In the genomic region with DNA sequence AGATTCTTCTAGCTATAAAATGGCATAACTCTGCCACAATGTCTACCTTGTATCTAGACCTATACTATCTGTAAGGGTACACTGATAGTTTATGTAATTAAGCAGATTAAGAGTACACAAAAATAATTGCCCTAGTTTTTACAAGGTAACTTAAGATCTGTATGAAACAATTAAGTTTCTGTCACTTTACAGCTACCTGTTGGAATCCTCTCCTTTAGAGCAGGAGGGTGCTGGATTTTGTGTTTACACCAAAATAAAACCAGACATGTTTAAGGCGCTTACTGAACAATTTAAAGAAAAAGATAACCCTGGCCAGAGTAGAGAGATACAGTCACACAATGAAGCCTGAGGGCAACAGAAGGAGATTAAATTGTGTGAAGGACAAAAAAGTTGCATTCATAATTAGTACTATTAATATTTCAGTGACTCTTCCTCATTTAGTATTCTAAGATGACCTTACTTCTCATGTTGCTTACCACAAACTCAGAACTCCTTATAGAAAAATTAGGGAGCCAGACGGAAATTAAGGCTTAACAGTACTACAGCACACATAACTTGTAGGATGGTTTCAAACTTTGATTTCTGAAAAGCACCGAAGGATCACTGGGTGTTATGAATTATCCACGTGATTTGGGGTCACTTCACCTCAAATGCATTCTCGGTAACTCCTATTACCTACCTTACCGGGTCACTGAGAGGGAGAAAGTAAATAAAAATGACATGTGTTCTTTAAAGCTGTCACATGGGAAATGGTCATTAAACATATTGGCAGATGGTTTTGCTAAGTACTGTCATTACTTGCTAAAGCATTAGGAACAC, we compare ENCODE assay signal across 8 cellular contexts. TPM values are rescaled to one million over a fixed set of nuclear protein-coding genes. Genes with fewer than 3 reads are reported as not detected.
DNase-seq lines count a peak whose midpoint lies in the region; ATAC-seq, FAIRE-seq and TF ChIP-seq lines count a peak whose summit lies in the region.

No MANE protein-coding gene starts in this region.

- H2BK120ac ChIP-seq in mesenchymal stem cell (ENCODE audit: low read depth, low read length) = no peak overlapping the region

- H2AFZ ChIP-seq in GM12878 (ENCODE audit: control insufficient read depth, low read depth, low read length) = peak overlapping the region; percentile 78
- H2AFZ ChIP-seq in mesenchymal stem cell (ENCODE audit: low read depth, low read length) = no peak overlapping the region

- H3K18ac ChIP-seq in mesenchymal stem cell (ENCODE audit: low read depth in 1 of 2, low read length in 2 of 2) = peak overlapping the region in 1 of 2 experiments; percentile 72

- no peaks in the 10 kb centered on the region for H3K9me3 Mint-ChIP-seq in CD4-positive, alpha-beta memory T cell

- H3K27me3 Mint-ChIP-seq in CD4-positive, alpha-beta memory T cell = no peaks in the 10 kb centered on the region

- H4K8ac ChIP-seq in mesenchymal stem cell (ENCODE audit: low read length) = no peak overlapping the region

- peak; percentile 56 to 64; a peak in 2 of 4 replicates for TF ChIP-seq EP300 in GM12878 (IDR thresholded peaks at IDR 0.05; ENCODE audit: borderline replicate concordance in 1 of 2, control insufficient read depth in 1 of 2, low read depth in 2 of 2, low read length in 2 of 2)

- CTCF ChIA-PET in CD4-positive, alpha-beta memory T cell (lab: Charles Lee; ENCODE audit: partially characterized antibody) = interaction anchor here (0.7 to 1.8 kb wide), 4 partner anchors 66 to 400 kb away, joined by 3 to 5 read pairs (median 4); no protein-coding TSS in a partner anchor
- CTCF ChIA-PET in GM12878 (lab: Yijun Ruan, JAX) = interaction anchor here (1.0 to 2.0 kb wide), 8 partner anchors 14 to 152 kb away, joined by 3 to 7 read pairs (median 4); no protein-coding TSS in a partner anchor

- TSS peak; percentile 74 for BruUV-seq in GM12878 (replicated peaks; lab: Mats Ljungman, UMichigan)

- H2BK5ac ChIP-seq in mesenchymal stem cell (ENCODE audit: low read depth, low read length, poor library complexity, severe bottlenecking) = no peak overlapping the region

- H3K27ac Mint-ChIP-seq in CD4-positive, alpha-beta memory T cell = peak overlapping the region; percentile 96 to 100 (median 99)

- H3K14ac ChIP-seq in mesenchymal stem cell (ENCODE audit: low read length in 2 of 2) = no peak overlapping the region

- no peaks in the 10 kb centered on the region for H3K9me3 ChIP-seq in CD4-positive, alpha-beta memory T cell (ENCODE audit: control insufficient read depth in 1 of 2, low read length in 2 of 2)
- H3K9me3 ChIP-seq in GM12878 (replicated peaks; ENCODE audit: control insufficient read depth, insufficient read depth, low read length) (no peaks in the 10 kb centered on the region), mesenchymal stem cell (ENCODE audit: control insufficient read depth, low read length) (no peaks in the 10 kb centered on the region)

- intact Hi-C loops in CD4-positive, alpha-beta memory T cell (cut with micrococcal nuclease) = loop anchor here (1.0 to 5.0 kb wide), 8 partner anchors 24 to 394 kb away; partner anchors contain the start of gene MCM6
- intact Hi-C loops in GM12878 (cut with micrococcal nuclease; ENCODE audit: unreplicated experiment) = loop anchor here (1.0 to 5.0 kb wide), 8 partner anchors 35 to 398 kb away; no protein-coding TSS in a partner anchor

- no peaks in the 10 kb centered on the region; the same call in 1 of the 2 replicates for H4K20me1 ChIP-seq in GM12878 (ENCODE audit: control insufficient read depth, insufficient read depth)

- no peak for DNase-seq in CD4-positive, alpha-beta memory T cell
- peak; percentile 54 for DNase-seq in GM20000 (ENCODE audit: low spot score)
- DNase-seq in GM12878 (ENCODE audit: low read depth, low spot score) = peak; percentile 84
- DNase-seq in mesenchymal stem cell = no peak
- DNase-seq in NCI-H524 treated with DMSO at 0.1 percent for 48 hours (lab: John Stamatoyannopoulos, UW) = no peak
- no peak for DNase-seq in SHP77 (lab: John Stamatoyannopoulos, UW)
- DNase-seq in frontal cortex (ENCODE audit: low spot score in 2 of 2) = no peak

- peaks cover 41% of the 10 kb centered on the region for H3K4me1 ChIP-seq in CD4-positive, alpha-beta memory T cell (ENCODE audit: insufficient read depth, low read length)
- H3K4me1 ChIP-seq in GM12878 (ENCODE audit: control insufficient read depth, insufficient read depth, low read length) (peaks cover 12% of the 10 kb centered on the region), mesenchymal stem cell (ENCODE audit: control insufficient read depth, insufficient read depth, low read depth, low read length) (peaks cover 3% of the 10 kb centered on the region)

- FAIRE-seq in GM12878 (lab: Jason Lieb, UNC) (no peak), frontal cortex (lab: Jason Lieb, UNC) (no peak)

- H3K27ac ChIP-seq in CD4-positive, alpha-beta memory T cell (ENCODE audit: low read depth, low read length) = peak overlapping the region; percentile 99
- H3K27ac ChIP-seq in GM12878 (ENCODE audit: control insufficient read depth, insufficient read depth) = peak overlapping the region; percentile 95
- no peak overlapping the region for H3K27ac ChIP-seq in mesenchymal stem cell (ENCODE audit: low read length, poor library complexity, severe bottlenecking)

- H3K36me3 Mint-ChIP-seq in CD4-positive, alpha-beta memory T cell = peaks cover 17 to 37% of the 10 kb centered on the region in 2 donors

- H3K36me3 ChIP-seq in CD4-positive, alpha-beta memory T cell (ENCODE audit: insufficient read depth, low read length) = peaks cover 8% of the 10 kb centered on the region
- H3K36me3 ChIP-seq in GM12878 (ENCODE audit: control insufficient read depth in 2 of 2, insufficient read depth in 2 of 2, low read length in 1 of 2) = peaks cover 0 to 9% of the 10 kb centered on the region in 2 experiments; a peak in 2 of 4 replicates
- peaks cover 4 to 36% of the 10 kb centered on the region in 2 experiments for H3K36me3 ChIP-seq in mesenchymal stem cell (ENCODE audit: control insufficient read depth in 1 of 2, insufficient read depth in 2 of 2, low read depth in 1 of 2, low read length in 2 of 2)

- no peak overlapping the region for H3K23ac ChIP-seq in mesenchymal stem cell (ENCODE audit: low read length in 2 of 2)

- no peaks in the 10 kb centered on the region for H3K27me3 ChIP-seq in CD4-positive, alpha-beta memory T cell (ENCODE audit: insufficient read depth, low read length)
- H3K27me3 ChIP-seq in GM12878 (replicated peaks in 1 of 2; ENCODE audit: control insufficient read depth in 2 of 2, insufficient read depth in 2 of 2, low read length in 1 of 2) (no peaks in the 10 kb centered on the region), mesenchymal stem cell (ENCODE audit: control insufficient read depth in 1 of 2, insufficient read depth in 1 of 2, low read length in 2 of 2) (no peaks in the 10 kb centered on the region)

- no peak for TF ChIP-seq POLR2A in GM12878 (IDR thresholded peaks at IDR 0.05; ENCODE audit: low read depth, low read length)

- WGBS in GM12878 (ENCODE audit: insufficient coverage, insufficient replicate concordance, low lambda C conversion rate, missing lambda C conversion rate) = 3% methylated on average over 6 of the region's 6 CpGs
- WGBS in mesenchymal stem cell = 0% methylated on average over 2 of the region's 6 CpGs

- no peak overlapping the region for H4K91ac ChIP-seq in mesenchymal stem cell (ENCODE audit: low read length)

- H3K9ac ChIP-seq in GM12878 (ENCODE audit: control insufficient read depth, insufficient read depth, low read length) (peak overlapping the region; percentile 98), mesenchymal stem cell (ENCODE audit: low read length) (peak overlapping the region; percentile 99)

- no peak overlapping the region for H2BK12ac ChIP-seq in mesenchymal stem cell (ENCODE audit: low read length in 2 of 2)

- ATAC-seq in HG03575 (IDR thresholded peaks at IDR 0.05; ENCODE audit: extremely low read depth, insufficient number of reproducible peaks, low FRiP score, unreplicated experiment) = peak; percentile 29
- peak; percentile 49 for ATAC-seq in GM12878

- no peak overlapping the region for H3K4ac ChIP-seq in mesenchymal stem cell (ENCODE audit: low read depth in 1 of 2, low read length in 2 of 2)

- POLR2A ChIA-PET in CD4-positive, alpha-beta memory T cell (lab: Charles Lee; ENCODE audit: partially characterized antibody) = interaction anchor here (0.7 to 3.5 kb wide), 15 partner anchors 8 to 343 kb away, joined by 3 to 29 read pairs (median 5); no protein-coding TSS in a partner anchor
- POLR2A ChIA-PET in GM12878 (lab: Charles Lee) = interaction anchor here (0.9 to 8.9 kb wide), 14 partner anchors 21 to 453 kb away, joined by 3 to 68 read pairs (median 4); partner anchors contain the start of genes R3HDM1 and ZRANB3

- in situ Hi-C loops in GM12878 (cut with MboI) = no loop called here

- no peak for TF ChIP-seq RAD21 in GM12878 (IDR thresholded peaks at IDR 0.05; ENCODE audit: insufficient read depth, low read depth, low read length)

- no peak overlapping the region for H2BK15ac ChIP-seq in mesenchymal stem cell (ENCODE audit: low read depth, poor library complexity, severe bottlenecking)

- SMC1A ChIA-PET in GM12878 (lab: Charles Lee; ENCODE audit: uncharacterized antibody, unreplicated experiment) = interaction anchor here (0.8 to 15.2 kb wide), 27 partner anchors 11 to 400 kb away, joined by 3 to 153 read pairs (median 6); no protein-coding TSS in a partner anchor

- no peak for TF ChIP-seq CTCF in GM20000 (IDR thresholded peaks at IDR 0.05; ENCODE audit: extremely low read depth, missing control alignments)
- no peak for TF ChIP-seq CTCF in GM12878 (IDR thresholded peaks at IDR 0.05 in 2 of 3, conservative IDR thresholded peaks at IDR 0.05 in 1 of 3; ENCODE audit: control insufficient read depth in 2 of 3, extremely low read depth in 1 of 3, insufficient read depth in 1 of 3, low read depth in 3 of 3, low read length in 3 of 3)

- H3K4me2 ChIP-seq in GM12878 (ENCODE audit: control insufficient read depth, insufficient read depth) = peak overlapping the region; percentile 55
- H3K4me2 ChIP-seq in mesenchymal stem cell (ENCODE audit: low read length, poor library complexity, severe bottlenecking) = peak overlapping the region; percentile 53

- peak overlapping the region; percentile 95 to 99 (median 98) for H3K4me3 Mint-ChIP-seq in CD4-positive, alpha-beta memory T cell

- RAD21 ChIA-PET in GM12878 (lab: Charles Lee; ENCODE audit: unreplicated experiment) = interaction anchor here (0.7 to 6.8 kb wide), 31 partner anchors 9 to 400 kb away, joined by 3 to 88 read pairs (median 7); no protein-coding TSS in a partner anchor

- peaks cover 30 to 69% (median 39%) of the 10 kb centered on the region in 4 donors for H3K4me1 Mint-ChIP-seq in CD4-positive, alpha-beta memory T cell

- peak overlapping the region; percentile 43 to 82 for H3K4me3 ChIP-seq in CD4-positive, alpha-beta memory T cell (ENCODE audit: low read length in 2 of 2)
- H3K4me3 ChIP-seq in GM12878 = peak overlapping the region; percentile 88
- peak overlapping the region; percentile 85 to 88 for H3K4me3 ChIP-seq in mesenchymal stem cell (ENCODE audit: insufficient read depth in 1 of 2, low read depth in 1 of 2, low read length in 2 of 2)

- H2AK5ac ChIP-seq in mesenchymal stem cell (ENCODE audit: low read length, severe bottlenecking) = no peak overlapping the region

- H3K79me1 ChIP-seq in mesenchymal stem cell (replicated peaks; ENCODE audit: low read length, poor library complexity, severe bottlenecking) = peaks cover 15% of the 10 kb centered on the region

- H3K79me2 ChIP-seq in GM12878 (ENCODE audit: control insufficient read depth, insufficient read depth, low read length) = peaks cover 47% of the 10 kb centered on the region

RNA-seq across cellular contexts. Expression of gene DARS1, which starts 1.0 kb away (rescaled TPM):
- 10 to 100 TPM; 84.9 to 90.1 TPM for total RNA-seq in CD4-positive, alpha-beta memory T cell
- polyA plus RNA-seq in CD4-positive, alpha-beta memory T cell = 100 to 1,000 TPM; 109 to 230 TPM
- 304 and 337 TPM in 2 replicates for total RNA-seq in GM12878 (2013; cell fraction: nucleolus; rRNA removed)
- total RNA-seq in GM12878 (2014; rRNA removed) (91.0 and 119 TPM in 2 replicates), GM12878 (2014; rRNA removed; fragmentation: Illumina TruSeq; extraction: Trizol) (136 and 141 TPM in 2 replicates), GM12878 (2021) (102 and 105 TPM in 2 replicates), frontal cortex (54.6 TPM)
- 95.7 TPM for polyA plus RNA-seq in GM12878 (2011; ENCODE audit: low read depth)
- polyA plus RNA-seq in GM12878 (2011; rRNA removed) (387 and 495 TPM in 2 replicates), GM12878 (2014; fragmentation: Illumina TruSeq; extraction: Trizol) (155 and 196 TPM in 2 replicates), GM12878 (2014; fragmentation: Nextera tagmentation; extraction: Ambion mirVana) (100 to 1,000 TPM; 102 to 134 TPM), GM12878 (2014; rRNA removed) (79.7 and 93.1 TPM in 2 replicates), GM12878 (2016; fragmentation: Nextera tagmentation; extraction: Ambion mirVana) (100 to 1,000 TPM; 171 to 187 TPM)
- 119 and 126 TPM in 2 replicates for polyA plus RNA-seq in GM12878 (2011; cell fraction: cytosol; rRNA removed)
- 126 and 130 TPM in 2 replicates for polyA plus RNA-seq in GM12878 (2011; cell fraction: nucleus; rRNA removed)
- polyA plus RNA-seq in GM12878 (2012) = 95.1 and 139 TPM in 2 replicates
- polyA minus RNA-seq in GM12878 (2011; rRNA and poly(A)+ RNA removed) = 158 and 297 TPM in 2 replicates
- 46.1 and 75.2 TPM in 2 replicates for polyA minus RNA-seq in GM12878 (2011; cell fraction: cytosol; rRNA and poly(A)+ RNA removed)
- polyA minus RNA-seq in GM12878 (2011; cell fraction: nucleus; rRNA and poly(A)+ RNA removed) = 43.8 and 61.5 TPM in 2 replicates
- polyA plus RNA-seq in mesenchymal stem cell (2013, experiment 1 of 2) = 62.0 TPM
- 68.1 TPM for polyA plus RNA-seq in mesenchymal stem cell (2013, experiment 2 of 2)

Comparison
In these comparisons a context has a peak if more than half of its experiments do, and no peak if none do; other contexts are left out.
1. DNase-seq: peak in GM20000 (single experiment) and GM12878 (single experiment); none in CD4-positive, alpha-beta memory T cell (0 of 5), mesenchymal stem cell (single experiment), NCI-H524 treated with DMSO at 0.1 percent for 48 hours (single experiment), SHP77 (0 of 2) and frontal cortex (0 of 2).
2. Peak in every context shown above with its lines, with median percentiles within 50 percentile points of each other: H3K4me3 ChIP-seq.